1 cellular context compared by ENCODE assay signal in the genomic region with DNA sequence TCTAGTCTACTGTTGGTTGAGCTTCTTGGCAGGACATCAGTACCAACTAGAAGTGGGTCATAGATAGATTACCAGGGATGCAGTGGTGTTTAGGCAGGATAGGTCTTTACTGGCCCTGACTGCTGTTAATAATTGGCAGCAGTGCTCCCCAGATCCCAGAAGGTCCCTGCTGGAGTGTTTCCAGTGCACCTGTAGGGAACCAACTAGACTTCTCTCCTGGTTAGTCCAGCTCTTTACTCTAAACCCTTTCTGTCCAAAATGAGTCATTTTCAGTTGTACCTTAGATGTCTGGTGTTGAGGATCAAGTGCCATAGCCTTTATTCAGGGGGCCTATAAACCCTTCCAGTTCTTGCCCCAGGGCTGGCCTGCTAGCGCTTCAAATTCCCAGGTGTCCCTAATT.
TF ChIP-seq lines count a peak whose summit lies in the region.

No MANE protein-coding gene starts in this region.

TF ChIP-seq in endothelial cell of umbilical vein, 7 proteins besides CTCF, POLR2A, EP300 and RAD21:
- no peak for TF ChIP-seq JUN (IDR thresholded peaks at IDR 0.05; ENCODE audit: borderline replicate concordance, insufficient read depth, insufficient read length, low read depth)
- TF ChIP-seq, protein P1, sequence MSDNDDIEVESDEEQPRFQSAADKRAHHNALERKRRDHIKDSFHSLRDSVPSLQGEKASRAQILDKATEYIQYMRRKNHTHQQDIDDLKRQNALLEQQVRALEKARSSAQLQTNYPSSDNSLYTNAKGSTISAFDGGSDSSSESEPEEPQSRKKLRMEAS (IDR thresholded peaks at IDR 0.05; ENCODE audit: insufficient read depth, insufficient read length) = no peak
- no peak for TF ChIP-seq POLR2AphosphoS5 (IDR thresholded peaks at IDR 0.05; ENCODE audit: insufficient read depth, low read depth, low read length)
- no peak for TF ChIP-seq FOS (IDR thresholded peaks at IDR 0.05; ENCODE audit: borderline replicate concordance, insufficient read depth, low read length)
- TF ChIP-seq EZH2 (IDR thresholded peaks at IDR 0.05; ENCODE audit: borderline replicate concordance, low read depth, low read length, severe bottlenecking) = no peak
- TF ChIP-seq MYC (IDR thresholded peaks at IDR 0.05; ENCODE audit: low read depth, low read length) = no peak
- TF ChIP-seq GATA2 (IDR thresholded peaks at IDR 0.05; ENCODE audit: insufficient read depth, insufficient read length, low read depth, low read length) = no peak
